In the genomic region with DNA sequence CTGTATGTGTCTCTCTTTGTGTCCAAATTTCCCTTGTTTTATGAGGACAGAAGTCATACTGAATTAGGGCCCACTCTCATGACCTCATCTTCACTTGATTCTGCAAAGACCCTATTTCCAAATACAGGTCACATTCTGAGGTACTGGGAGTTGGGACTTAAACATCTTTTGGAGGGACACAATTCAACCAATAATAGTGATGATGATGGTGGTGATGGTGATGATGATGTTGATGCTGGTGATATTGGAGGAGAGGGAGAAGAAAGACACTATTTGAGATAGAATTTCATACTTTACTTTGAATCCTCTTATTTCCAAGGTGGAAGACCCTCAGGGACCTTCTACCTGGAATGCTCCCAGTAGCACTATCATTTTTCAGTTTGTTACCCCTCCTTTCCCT, we compare ENCODE assay signal across 26 cellular contexts.
"Had no signal": no experiment of that assay in that cellular context is flagged by ENCODE, and none has a peak within 500 bp of the region (broad histone marks: within the 10 kb centered on the region; RNA-seq: fewer than 3 reads in every experiment).

No MANE protein-coding gene starts in this region.

- H3K27me3 ChIP-seq: stomach, testis, thyroid gland, tibial nerve, transverse colon, upper lobe of left lung, upper lobe of right lung, uterus, vagina had no signal

- ATAC-seq: stimulated activated effector memory CD8-positive, alpha-beta T cell treated with anti-CD3 and anti-CD28 coated beads, Interleukin-12 subunit alpha, Interleukin-12 subunit beta, amount 100 ng/mL, for 72 hours; stimulated activated memory B cell treated with anti-CD40 and anti-IgM and Interleukin-4, amounts not matched to agents 10 μg/mL and 1 μg/mL and 100 μg/mL, for 72 hours; stimulated activated naive B cell treated with anti-CD40 and anti-IgM and Interleukin-4, amounts not matched to agents 10 μg/mL and 1 μg/mL and 100 μg/mL, for 72 hours; stimulated activated naive CD8-positive, alpha-beta T cell treated with anti-CD3 and anti-CD28 coated beads, Interleukin-15, amount 100 ng/mL, for 72 hours; stimulated activated naive CD8-positive, alpha-beta T cell treated with anti-CD3 and anti-CD28 coated beads, Interleukin-15, Interleukin-2, amounts not matched to agents 100 U/mL and 50 U/mL, for 24 hours; upper lobe of right lung had no signal

- DNase-seq: stimulated activated CD4-positive, alpha-beta T cell treated with anti-CD3 and anti-CD28 coated beads, Interleukin-2, amount 100 ng/mL, for 48 hours; stimulated activated CD4-positive, alpha-beta T cell treated with anti-CD3 and anti-CD28 coated beads, Interleukin-4, amount 100 ng/mL, for 1 hour; stimulated activated CD4-positive, alpha-beta T cell treated with anti-CD3 and anti-CD28 coated beads, Interleukin-4, amount 100 ng/mL, for 24 hours; stimulated activated CD4-positive, alpha-beta T cell treated with anti-CD3 and anti-CD28 coated beads, Interleukin-4, amount 100 ng/mL, for 4 hours; stimulated activated CD8-positive, alpha-beta memory T cell treated with anti-CD3 and anti-CD28 coated beads, Interleukin-4, amount 100 ng/mL, for 48 hours; stimulated activated naive B cell treated with anti-CD40 and anti-IgM and Interleukin-4, amounts not matched to agents 10 μg/mL and 1 μg/mL and 100 μg/mL, for 72 hours; stimulated activated naive CD4-positive, alpha-beta T cell; stimulated activated naive CD4-positive, alpha-beta T cell treated with Interleukin-2 at 50 U/mL for 16 hours; stimulated activated naive CD8-positive, alpha-beta T cell treated with anti-CD3 and anti-CD28 coated beads, Interleukin-15, amount 100 ng/mL, for 72 hours; stimulated activated naive CD8-positive, alpha-beta T cell treated with anti-CD3 and anti-CD28 coated beads, Interleukin-15, Interleukin-2, amounts not matched to agents 100 U/mL and 50 U/mL, for 24 hours; stomach; substantia nigra; testis; thyroid gland; tibial artery; transverse colon; upper lobe of left lung; upper lobe of right lung; uterus had no signal

- H3K4me3 ChIP-seq: stomach, suprapubic skin, testis, thoracic aorta, thyroid gland, tibial artery, tibial nerve, transverse colon, upper lobe of left lung, upper lobe of right lung, uterus, vagina had no signal

- H3K4me1 ChIP-seq: stomach, suprapubic skin, testis, tibial artery, upper lobe of right lung, uterus, vagina had no signal

- FAIRE-seq: urothelium cell line had no signal

- H3K9me3 ChIP-seq: suprapubic skin, testis, thoracic aorta, thyroid gland, tibial artery, tibial nerve, transverse colon, upper lobe of left lung, upper lobe of right lung, uterus, vagina had no signal

- H3K27ac ChIP-seq: stomach, suprapubic skin, testis, thoracic aorta, thyroid gland, tibial artery, tibial nerve, transverse colon, upper lobe of left lung, upper lobe of right lung, uterus, vagina had no signal

- H3K36me3 ChIP-seq: stomach, suprapubic skin, thoracic aorta, thyroid gland, tibial artery, tibial nerve, transverse colon, upper lobe of left lung, upper lobe of right lung, uterus, vagina had no signal
